8 cellular contexts compared by ENCODE assay signal in genomic region chr4:47933798-47934197, GRCh38. TPM values are rescaled to one million over a fixed set of nuclear protein-coding genes. Genes with fewer than 3 reads are reported as not detected.
DNase-seq lines count a peak whose midpoint lies in the region; ATAC-seq and TF ChIP-seq lines count a peak whose summit lies in the region.

No MANE protein-coding gene starts in this region.

- ATAC-seq in HG02870 (IDR thresholded peaks at IDR 0.05; ENCODE audit: unreplicated experiment) (peak; percentile 48), GM19328 (IDR thresholded peaks at IDR 0.05; ENCODE audit: unreplicated experiment) (no peak)

- no peak overlapping the region for H3K9ac ChIP-seq in OCI-LY3 (ENCODE audit: low read length)

- H3K4me2 ChIP-seq in OCI-LY3 (ENCODE audit: low read length) = no peak overlapping the region

- H4K20me1 ChIP-seq in OCI-LY3 (ENCODE audit: insufficient read depth, low read length) = no peaks in the 10 kb centered on the region

- H3K4me1 ChIP-seq in OCI-LY3 (ENCODE audit: low read length) = peaks cover 15% of the 10 kb centered on the region

- H3K36me3 ChIP-seq in OCI-LY3 (replicated peaks; ENCODE audit: low read depth, low read length) = no peaks in the 10 kb centered on the region

- no peaks in the 10 kb centered on the region for H3K27me3 ChIP-seq in OCI-LY3 (ENCODE audit: low read depth, low read length)
- H3K27me3 ChIP-seq in dorsolateral prefrontal cortex = peaks cover 0 to 3% (median 0%) of the 10 kb centered on the region in 45 donors

- H3K27ac ChIP-seq in OCI-LY3 (ENCODE audit: low read length) (no peak overlapping the region), dorsolateral prefrontal cortex (no peak overlapping the region)

- TF ChIP-seq CTCF in OCI-LY3 (IDR thresholded peaks at IDR 0.05; ENCODE audit: low read depth, low read length) (peak; percentile 74), dorsolateral prefrontal cortex (IDR thresholded peaks at IDR 0.05 in 54 of 56, conservative IDR thresholded peaks at IDR 0.05 in 2 of 56; ENCODE audit: low read depth in 1 of 56, partially characterized antibody in 56 of 56) (peak; percentile 52 to 85 (median 72))

- H3K4me3 ChIP-seq in OCI-LY3 (ENCODE audit: low read length) (no peak overlapping the region), dorsolateral prefrontal cortex (no peak overlapping the region)

- H3K79me2 ChIP-seq in OCI-LY3 (ENCODE audit: low read length) = no peaks in the 10 kb centered on the region

- DNase-seq in NCI-H82 (lab: John Stamatoyannopoulos, UW) (peak; percentile 42), NCI-H82 treated with DMSO at 0.1 percent for 48 hours (lab: John Stamatoyannopoulos, UW; ENCODE audit: unreplicated experiment) (no peak), dorsolateral prefrontal cortex (no peak), myocyte (ENCODE audit: low read depth) (peak; percentile 33), GOT3 (lab: John Stamatoyannopoulos, UW) (no peak)

- no peaks in the 10 kb centered on the region; the same call in 1 of the 2 replicates for H3K9me3 ChIP-seq in OCI-LY3 (ENCODE audit: insufficient read depth, low read length)

- H2AFZ ChIP-seq in OCI-LY3 (ENCODE audit: low read depth, low read length) = no peak overlapping the region

- intact Hi-C loops in dorsolateral prefrontal cortex (cut with DNase I) = no loop called here

RNA-seq across cellular contexts. Expression of gene NFXL1, which starts 19.4 kb away (rescaled TPM):
- 10 to 100 TPM; 15.0 to 36.5 (median 22.0) TPM for total RNA-seq in dorsolateral prefrontal cortex
- total RNA-seq in myocyte = 3.7 TPM in 2 replicates
- polyA plus RNA-seq in myocyte (2012) = 3.7 TPM

Comparison
In these comparisons a context has a peak if more than half of its experiments do, and no peak if none do; other contexts are left out.
1. DNase-seq: peak in NCI-H82 (single experiment) and myocyte (single experiment); none in NCI-H82 treated with DMSO at 0.1 percent for 48 hours (single experiment), dorsolateral prefrontal cortex (0 of 10) and GOT3 (single experiment).